3 cellular contexts compared by ENCODE assay signal in genomic region chr13:112635323-112635722, GRCh38.
TF ChIP-seq lines count a peak whose summit lies in the region.

No MANE protein-coding gene starts in this region.

TF ChIP-seq in SK-N-SH treated with all-trans-retinoic acid at 6 μM for 48 hours, 23 proteins besides CTCF, POLR2A, EP300 and RAD21:
- TF ChIP-seq BACH2 (CRISPR knock-in tag; IDR thresholded peaks at IDR 0.05; ENCODE audit: borderline replicate concordance): no peak
- TF ChIP-seq, protein P1, sequence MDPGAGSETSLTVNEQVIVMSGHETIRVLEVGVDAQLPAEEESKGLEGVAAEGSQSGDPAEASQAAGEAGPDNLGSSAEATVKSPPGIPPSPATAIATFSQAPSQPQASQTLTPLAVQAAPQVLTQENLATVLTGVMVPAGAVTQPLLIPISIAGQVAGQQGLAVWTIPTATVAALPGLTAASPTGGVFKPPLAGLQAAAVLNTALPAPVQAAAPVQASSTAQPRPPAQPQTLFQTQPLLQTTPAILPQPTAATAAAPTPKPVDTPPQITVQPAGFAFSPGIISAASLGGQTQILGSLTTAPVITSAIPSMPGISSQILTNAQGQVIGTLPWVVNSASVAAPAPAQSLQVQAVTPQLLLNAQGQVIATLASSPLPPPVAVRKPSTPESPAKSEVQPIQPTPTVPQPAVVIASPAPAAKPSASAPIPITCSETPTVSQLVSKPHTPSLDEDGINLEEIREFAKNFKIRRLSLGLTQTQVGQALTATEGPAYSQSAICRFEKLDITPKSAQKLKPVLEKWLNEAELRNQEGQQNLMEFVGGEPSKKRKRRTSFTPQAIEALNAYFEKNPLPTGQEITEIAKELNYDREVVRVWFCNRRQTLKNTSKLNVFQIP (CRISPR knock-in tag; IDR thresholded peaks at IDR 0.05; ENCODE audit: borderline replicate concordance, low read depth): no peak
- TF ChIP-seq CSDC2 (CRISPR knock-in tag; IDR thresholded peaks at IDR 0.05): no peak
- no peak for TF ChIP-seq ZFP30 (CRISPR knock-in tag; IDR thresholded peaks at IDR 0.05)
- TF ChIP-seq OSR1 (CRISPR knock-in tag; IDR thresholded peaks at IDR 0.05): no peak
- TF ChIP-seq ZNF565 (CRISPR knock-in tag; conservative IDR thresholded peaks at IDR 0.05; ENCODE audit: low read depth): no peak
- no peak for TF ChIP-seq ISL1 (CRISPR knock-in tag; IDR thresholded peaks at IDR 0.05)
- no peak for TF ChIP-seq ZNF8 (CRISPR knock-in tag; IDR thresholded peaks at IDR 0.05)
- no peak for TF ChIP-seq ARNTL (CRISPR knock-in tag; IDR thresholded peaks at IDR 0.05; ENCODE audit: borderline replicate concordance, low read depth)
- no peak for TF ChIP-seq ESRRG (CRISPR knock-in tag; IDR thresholded peaks at IDR 0.05)
- TF ChIP-seq, protein P2, sequence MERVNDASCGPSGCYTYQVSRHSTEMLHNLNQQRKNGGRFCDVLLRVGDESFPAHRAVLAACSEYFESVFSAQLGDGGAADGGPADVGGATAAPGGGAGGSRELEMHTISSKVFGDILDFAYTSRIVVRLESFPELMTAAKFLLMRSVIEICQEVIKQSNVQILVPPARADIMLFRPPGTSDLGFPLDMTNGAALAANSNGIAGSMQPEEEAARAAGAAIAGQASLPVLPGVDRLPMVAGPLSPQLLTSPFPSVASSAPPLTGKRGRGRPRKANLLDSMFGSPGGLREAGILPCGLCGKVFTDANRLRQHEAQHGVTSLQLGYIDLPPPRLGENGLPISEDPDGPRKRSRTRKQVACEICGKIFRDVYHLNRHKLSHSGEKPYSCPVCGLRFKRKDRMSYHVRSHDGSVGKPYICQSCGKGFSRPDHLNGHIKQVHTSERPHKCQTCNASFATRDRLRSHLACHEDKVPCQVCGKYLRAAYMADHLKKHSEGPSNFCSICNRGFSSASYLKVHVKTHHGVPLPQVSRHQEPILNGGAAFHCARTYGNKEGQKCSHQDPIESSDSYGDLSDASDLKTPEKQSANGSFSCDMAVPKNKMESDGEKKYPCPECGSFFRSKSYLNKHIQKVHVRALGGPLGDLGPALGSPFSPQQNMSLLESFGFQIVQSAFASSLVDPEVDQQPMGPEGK (CRISPR knock-in tag; IDR thresholded peaks at IDR 0.05; ENCODE audit: borderline replicate concordance): no peak
- TF ChIP-seq ZFP3 (CRISPR knock-in tag; IDR thresholded peaks at IDR 0.05): no peak

TF ChIP-seq in SK-N-SH, 30 proteins besides CTCF, POLR2A, EP300 and RAD21:
- TF ChIP-seq NRF1 (IDR thresholded peaks at IDR 0.05; ENCODE audit: low read depth, low read length): no peak
- TF ChIP-seq MXI1 (IDR thresholded peaks at IDR 0.05; ENCODE audit: low read depth, low read length): no peak
- no peak for TF ChIP-seq MAX (IDR thresholded peaks at IDR 0.05; ENCODE audit: low read depth)
- no peak for TF ChIP-seq YY1 (IDR thresholded peaks at IDR 0.05; ENCODE audit: low read depth)
- no peak for TF ChIP-seq MEF2A (IDR thresholded peaks at IDR 0.05; ENCODE audit: borderline replicate concordance, low read depth)
- no peak for TF ChIP-seq TEAD4 (IDR thresholded peaks at IDR 0.05; ENCODE audit: borderline replicate concordance, insufficient read depth)
- TF ChIP-seq, protein P3, sequence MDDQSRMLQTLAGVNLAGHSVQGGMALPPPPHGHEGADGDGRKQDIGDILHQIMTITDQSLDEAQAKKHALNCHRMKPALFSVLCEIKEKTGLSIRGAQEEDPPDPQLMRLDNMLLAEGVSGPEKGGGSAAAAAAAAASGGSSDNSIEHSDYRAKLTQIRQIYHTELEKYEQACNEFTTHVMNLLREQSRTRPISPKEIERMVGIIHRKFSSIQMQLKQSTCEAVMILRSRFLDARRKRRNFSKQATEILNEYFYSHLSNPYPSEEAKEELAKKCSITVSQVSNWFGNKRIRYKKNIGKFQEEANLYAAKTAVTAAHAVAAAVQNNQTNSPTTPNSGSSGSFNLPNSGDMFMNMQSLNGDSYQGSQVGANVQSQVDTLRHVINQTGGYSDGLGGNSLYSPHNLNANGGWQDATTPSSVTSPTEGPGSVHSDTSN (IDR thresholded peaks at IDR 0.05): no peak
- TF ChIP-seq TAF1 (IDR thresholded peaks at IDR 0.05; ENCODE audit: borderline replicate concordance, low read depth, low read length): no peak
- no peak for TF ChIP-seq RFX5 (IDR thresholded peaks at IDR 0.05; ENCODE audit: low read length)
- TF ChIP-seq CHD2 (IDR thresholded peaks at IDR 0.05; ENCODE audit: low read length, partially characterized antibody): no peak
- no peak for TF ChIP-seq SIN3A (IDR thresholded peaks at IDR 0.05; ENCODE audit: borderline replicate concordance, low read depth, low read length)
- TF ChIP-seq, protein P4, sequence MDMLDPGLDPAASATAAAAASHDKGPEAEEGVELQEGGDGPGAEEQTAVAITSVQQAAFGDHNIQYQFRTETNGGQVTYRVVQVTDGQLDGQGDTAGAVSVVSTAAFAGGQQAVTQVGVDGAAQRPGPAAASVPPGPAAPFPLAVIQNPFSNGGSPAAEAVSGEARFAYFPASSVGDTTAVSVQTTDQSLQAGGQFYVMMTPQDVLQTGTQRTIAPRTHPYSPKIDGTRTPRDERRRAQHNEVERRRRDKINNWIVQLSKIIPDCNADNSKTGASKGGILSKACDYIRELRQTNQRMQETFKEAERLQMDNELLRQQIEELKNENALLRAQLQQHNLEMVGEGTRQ (IDR thresholded peaks at IDR 0.05; ENCODE audit: borderline replicate concordance, low read depth, low read length): no peak
- TF ChIP-seq RXRA (IDR thresholded peaks at IDR 0.05; ENCODE audit: borderline replicate concordance, low read depth): no peak
- no peak for TF ChIP-seq GABPA (IDR thresholded peaks at IDR 0.05; ENCODE audit: low read depth)
- TF ChIP-seq NFIC (IDR thresholded peaks at IDR 0.05; ENCODE audit: borderline replicate concordance): no peak
- TF ChIP-seq ZBTB33 (IDR thresholded peaks at IDR 0.05; ENCODE audit: borderline replicate concordance, low read depth): no peak
- no peak for TF ChIP-seq SMC3 (IDR thresholded peaks at IDR 0.05; ENCODE audit: low read depth, low read length)

TF ChIP-seq in GM23338, 12 proteins besides CTCF, POLR2A, EP300 and RAD21:
- TF ChIP-seq POLR2AphosphoS5 (IDR thresholded peaks at IDR 0.05; ENCODE audit: low read depth) (no peak), ZNF114 (CRISPR knock-in tag; IDR thresholded peaks at IDR 0.05) (no peak), EZH2phosphoT487 (IDR thresholded peaks at IDR 0.05; ENCODE audit: unreplicated experiment) (no peak), REST (IDR thresholded peaks at IDR 0.05; ENCODE audit: unreplicated experiment) (no peak), EZH2 (IDR thresholded peaks at IDR 0.05; ENCODE audit: low read depth, unreplicated experiment) (no peak), STAT1 (IDR thresholded peaks at IDR 0.05; ENCODE audit: unreplicated experiment) (no peak), ZNF331 (CRISPR knock-in tag; IDR thresholded peaks at IDR 0.05; ENCODE audit: low read depth) (no peak), JUNB (IDR thresholded peaks at IDR 0.05; ENCODE audit: unreplicated experiment) (no peak)
- TF ChIP-seq, protein P5, sequence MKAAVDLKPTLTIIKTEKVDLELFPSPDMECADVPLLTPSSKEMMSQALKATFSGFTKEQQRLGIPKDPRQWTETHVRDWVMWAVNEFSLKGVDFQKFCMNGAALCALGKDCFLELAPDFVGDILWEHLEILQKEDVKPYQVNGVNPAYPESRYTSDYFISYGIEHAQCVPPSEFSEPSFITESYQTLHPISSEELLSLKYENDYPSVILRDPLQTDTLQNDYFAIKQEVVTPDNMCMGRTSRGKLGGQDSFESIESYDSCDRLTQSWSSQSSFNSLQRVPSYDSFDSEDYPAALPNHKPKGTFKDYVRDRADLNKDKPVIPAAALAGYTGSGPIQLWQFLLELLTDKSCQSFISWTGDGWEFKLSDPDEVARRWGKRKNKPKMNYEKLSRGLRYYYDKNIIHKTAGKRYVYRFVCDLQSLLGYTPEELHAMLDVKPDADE (IDR thresholded peaks at IDR 0.05): no peak
